34 cellular contexts compared by ENCODE assay signal in the genomic region with DNA sequence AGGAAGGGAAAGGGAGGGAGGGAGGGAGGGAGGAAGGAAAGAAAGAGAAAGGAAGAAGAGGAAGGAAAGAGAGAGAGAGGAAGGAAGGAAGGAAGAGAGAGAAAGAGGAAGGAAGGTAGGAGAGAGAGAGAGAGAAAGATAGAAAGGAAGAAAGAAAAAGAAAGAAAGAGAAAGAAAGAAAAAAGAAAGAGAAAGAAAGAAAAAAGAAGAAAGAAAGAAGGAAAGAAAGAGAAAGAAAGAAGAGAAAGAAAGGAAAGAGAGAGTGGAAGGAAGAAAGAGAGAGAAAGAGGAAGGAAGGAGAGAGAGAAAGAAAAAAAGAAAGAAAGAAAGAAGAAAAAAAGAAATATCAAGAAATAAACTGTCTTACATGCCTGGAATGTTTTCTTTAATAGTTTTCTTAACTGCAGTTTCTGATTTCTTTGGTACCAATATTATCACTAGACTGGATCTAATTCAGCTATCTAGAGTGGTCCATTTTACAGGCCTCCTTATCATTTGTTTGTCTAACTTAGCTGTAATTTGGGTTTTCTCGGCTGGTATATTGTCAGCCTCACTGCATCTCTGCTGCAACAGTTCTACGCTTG.
"Had no signal": no experiment of that assay in that cellular context is flagged by ENCODE, and none has a peak within 500 bp of the region (broad histone marks: within the 10 kb centered on the region; RNA-seq: fewer than 3 reads in every experiment).

No MANE protein-coding gene starts in this region.

- H3K27ac ChIP-seq: adrenal gland, breast epithelium, cardiac muscle cell, esophagus muscularis mucosa, gastroesophageal sphincter, heart right ventricle had no signal

- FAIRE-seq: colon had no signal

- H3K27ac Mint-ChIP-seq: activated CD4-positive, alpha-beta memory T cell treated with anti-CD3 and anti-CD28 coated beads for 36 hours; activated CD8-positive, alpha-beta memory T cell treated with anti-CD3 and anti-CD28 coated beads, Interleukin-2, amount 10 ng/mL, durations not matched to agents 7 days and 5 days; activated CD8-positive, alpha-beta T cell treated with anti-CD3 and anti-CD28 coated beads, Interleukin-2, amount 10 ng/mL, durations not matched to agents 7 days and 5 days; activated naive CD4-positive, alpha-beta T cell treated with anti-CD3 and anti-CD28 coated beads for 36 hours; activated naive CD4-positive, alpha-beta T cell treated with anti-CD3 and anti-CD28 coated beads, Interleukin-2, amount 50 U/mL, for 24 hours; activated naive CD8-positive, alpha-beta T cell treated with anti-CD3 and anti-CD28 coated beads for 36 hours; activated naive CD8-positive, alpha-beta T cell treated with anti-CD3 and anti-CD28 coated beads, Interleukin-2, amount 50 U/mL, for 24 hours; activated T-helper 1 cell treated with anti-CD3 and anti-CD28 coated beads, Interleukin-12 subunit alpha, Interleukin-12 subunit beta, Interleukin-2, Interleukin-4 antibody, amounts not matched to agents 30 ng/mL and 10 ng/mL and 1 ng/mL, durations not matched to agents 14 hours and 24 hours and 36 hours; activated T-helper 2 cell treated with anti-CD3 and anti-CD28 coated beads, Interferon-gamma antibody, Interleukin-2, Interleukin-4, amounts not matched to agents 10 μg/mL and 5 μg/mL and 100 μg/mL, durations not matched to agents 14 hours and 24 hours and 36 hours; brain; effector memory CD8-positive, alpha-beta T cell had no signal

- H3K4me1 ChIP-seq: adrenal gland, breast epithelium, esophagus muscularis mucosa, gastroesophageal sphincter had no signal

- H3K4me3 Mint-ChIP-seq: activated CD4-positive, alpha-beta memory T cell treated with anti-CD3 and anti-CD28 coated beads for 36 hours; activated CD8-positive, alpha-beta memory T cell treated with anti-CD3 and anti-CD28 coated beads, Interleukin-2, amount 10 ng/mL, durations not matched to agents 7 days and 5 days; activated CD8-positive, alpha-beta T cell treated with anti-CD3 and anti-CD28 coated beads, Interleukin-2, amount 10 ng/mL, durations not matched to agents 7 days and 5 days; activated naive CD4-positive, alpha-beta T cell treated with anti-CD3 and anti-CD28 coated beads for 36 hours; activated naive CD4-positive, alpha-beta T cell treated with anti-CD3 and anti-CD28 coated beads, Interleukin-2, amount 50 U/mL, for 24 hours; activated naive CD8-positive, alpha-beta T cell treated with anti-CD3 and anti-CD28 coated beads for 36 hours; activated naive CD8-positive, alpha-beta T cell treated with anti-CD3 and anti-CD28 coated beads, Interleukin-2, amount 50 U/mL, for 24 hours; activated T-helper 1 cell treated with anti-CD3 and anti-CD28 coated beads, Interleukin-12 subunit alpha, Interleukin-12 subunit beta, Interleukin-2, Interleukin-4 antibody, amounts not matched to agents 30 ng/mL and 10 ng/mL and 1 ng/mL, durations not matched to agents 14 hours and 24 hours and 36 hours; brain; central memory CD8-positive, alpha-beta T cell; effector memory CD8-positive, alpha-beta T cell had no signal

- H3K4me1 Mint-ChIP-seq: activated CD8-positive, alpha-beta memory T cell treated with anti-CD3 and anti-CD28 coated beads, Interleukin-2, amount 10 ng/mL, durations not matched to agents 7 days and 5 days; activated naive CD4-positive, alpha-beta T cell treated with anti-CD3 and anti-CD28 coated beads, Interleukin-2, amount 50 U/mL, for 24 hours; activated naive CD8-positive, alpha-beta T cell treated with anti-CD3 and anti-CD28 coated beads for 36 hours; activated naive CD8-positive, alpha-beta T cell treated with anti-CD3 and anti-CD28 coated beads, Interleukin-2, amount 50 U/mL, for 24 hours; brain; central memory CD8-positive, alpha-beta T cell had no signal

- H3K27me3 ChIP-seq: adrenal gland, breast epithelium, cardiac muscle cell, esophagus muscularis mucosa, gastroesophageal sphincter, heart right ventricle had no signal

- H3K36me3 ChIP-seq: adrenal gland, breast epithelium, cardiac muscle cell, esophagus muscularis mucosa, gastroesophageal sphincter, heart right ventricle had no signal

- ATAC-seq: activated CD8-positive, alpha-beta memory T cell treated with anti-CD3 and anti-CD28 coated beads, Interleukin-2, amount 10 ng/mL, durations not matched to agents 7 days and 5 days; activated CD8-positive, alpha-beta T cell treated with anti-CD3 and anti-CD28 coated beads, Interleukin-2, amount 10 ng/mL, durations not matched to agents 7 days and 5 days; activated naive CD8-positive, alpha-beta T cell treated with anti-CD3 and anti-CD28 coated beads, Interleukin-2, amount 50 U/mL, for 24 hours; effector memory CD8-positive, alpha-beta T cell; gastroesophageal sphincter; heart right ventricle had no signal

- H3K36me3 Mint-ChIP-seq: activated CD4-positive, alpha-beta memory T cell treated with anti-CD3 and anti-CD28 coated beads for 36 hours; activated CD8-positive, alpha-beta memory T cell treated with anti-CD3 and anti-CD28 coated beads, Interleukin-2, amount 10 ng/mL, durations not matched to agents 7 days and 5 days; activated naive CD8-positive, alpha-beta T cell treated with anti-CD3 and anti-CD28 coated beads for 36 hours had no signal

- DNase-seq: activated CD4-positive, alpha-beta memory T cell treated with anti-CD3 and anti-CD28 coated beads for 36 hours; activated CD4-positive, alpha-beta T cell treated with anti-CD3 and anti-CD28 coated beads for 1 hour; activated CD4-positive, alpha-beta T cell treated with anti-CD3 and anti-CD28 coated beads for 48 hours; activated CD4-positive, alpha-beta T cell treated with anti-CD3 and anti-CD28 coated beads, Interleukin-2, amount 50 U/mL, for 1 hour; activated CD8-positive, alpha-beta memory T cell treated with anti-CD3 and anti-CD28 coated beads, Interleukin-2, amount 10 ng/mL, durations not matched to agents 7 days and 5 days; activated CD8-positive, alpha-beta memory T cell treated with anti-CD3 and anti-CD28 coated beads, Interleukin-2, amount 50 U/mL, for 4 hours; activated CD8-positive, alpha-beta T cell treated with anti-CD3 and anti-CD28 coated beads, Interleukin-2, amount 10 ng/mL, durations not matched to agents 7 days and 5 days; activated effector memory CD4-positive, alpha-beta T cell treated with anti-CD3 and anti-CD28 coated beads, Interleukin-2, amount 50 U/mL, for 16 hours; activated naive CD4-positive, alpha-beta T cell treated with anti-CD3 and anti-CD28 coated beads for 36 hours; activated naive CD8-positive, alpha-beta T cell treated with anti-CD3 and anti-CD28 coated beads for 36 hours; activated naive CD8-positive, alpha-beta T cell treated with anti-CD3 and anti-CD28 coated beads, Interleukin-2, amount 50 U/mL, for 24 hours; activated T-cell treated with anti-CD3 and anti-CD28 coated beads, Interleukin-2, amount 50 U/mL, for 1 hour; activated T-cell treated with anti-CD3 and anti-CD28 coated beads, Interleukin-2, amount 50 U/mL, for 48 hours; adrenal gland; amygdala; aorta; cortex of kidney; dermis blood vessel endothelial cell; effector CD4-positive, alpha-beta T cell; effector memory CD8-positive, alpha-beta T cell; erythroblast; foreskin melanocyte; heart right ventricle; T-helper 2 cell had no signal

- H3K4me3 ChIP-seq: adrenal gland, breast epithelium, cardiac muscle cell, esophagus muscularis mucosa, gastroesophageal sphincter, heart right ventricle had no signal
